In the genomic region with DNA sequence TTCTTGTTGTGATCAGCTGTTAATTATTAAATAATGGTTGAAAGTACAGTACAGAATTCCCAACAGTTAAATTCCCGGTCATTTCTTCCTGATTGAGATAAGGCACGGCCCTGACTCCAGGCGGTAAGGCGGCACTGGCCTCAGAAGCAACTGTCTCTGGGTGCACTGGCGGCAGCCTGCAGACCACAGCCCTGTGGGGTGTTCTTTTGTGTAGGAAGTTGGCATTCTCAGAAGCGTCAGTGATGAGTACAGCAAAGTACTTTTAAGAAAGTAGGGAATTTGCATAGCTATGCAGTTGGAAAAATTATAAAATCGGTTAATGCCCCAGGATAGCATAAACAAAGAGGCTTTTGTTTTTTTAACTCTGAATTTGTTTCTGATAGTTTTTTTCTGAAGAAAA, we compare ENCODE assay signal across 17 cellular contexts. TPM values are rescaled to one million over a fixed set of nuclear protein-coding genes. Genes with fewer than 3 reads are reported as not detected.
DNase-seq lines count a peak whose midpoint lies in the region; ATAC-seq and TF ChIP-seq lines count a peak whose summit lies in the region.
"Had no signal": no experiment of that assay in that cellular context is flagged by ENCODE, and none has a peak within 500 bp of the region (broad histone marks: within the 10 kb centered on the region; RNA-seq: fewer than 3 reads in every experiment).

No MANE protein-coding gene starts in this region.

- in situ Hi-C loops in astrocyte of the cerebellum (cut with HindIII; ENCODE audit: low sequenced_read_pairs), result no loop called here

- no peak for TF ChIP-seq POLR2A in stomach (IDR thresholded peaks at IDR 0.05)

- DNase-seq in M059J (ENCODE audit: low read depth) (peak; percentile 22), astrocyte of the cerebellum (ENCODE audit: low read depth) (peak; percentile 15), left kidney (ENCODE audit: low read depth, low spot score) (peak; percentile 64), stomach (peak; percentile 62), posterior vena cava (ENCODE audit: low spot score) (no peak), T-helper 9 cell (no peak), foreskin keratinocyte (no peak)
- DNase-seq: activated CD4-positive, alpha-beta T cell treated with anti-CD3 and anti-CD28 coated beads for 36 hours; lower lobe of right lung; NCI-H187 treated with DMSO at 0.1 percent for 48 hours; NCI-H345; NK-92 treated with Interleukin-12 subunit alpha and Interleukin-12 subunit beta, amount 100 ng/mL, for 24 hours; RPMI8226; upper lobe of right lung had no signal

- 18 to 55% (median 38%) methylated on average over 7 of the region's 7 CpGs for WGBS in stomach, 5 donors

- no peaks in the 10 kb centered on the region for H3K27me3 ChIP-seq in stomach
- no peaks in the 10 kb centered on the region for H3K27me3 ChIP-seq in foreskin keratinocyte
- H3K27me3 ChIP-seq: cardiac muscle cell, esophagus muscularis mucosa, upper lobe of right lung had no signal

- peaks cover 0 to 24% (median 2%) of the 10 kb centered on the region in 4 donors for H3K4me1 ChIP-seq in stomach
- peaks cover 10% of the 10 kb centered on the region for H3K4me1 ChIP-seq in foreskin keratinocyte
- H3K4me1 ChIP-seq: esophagus muscularis mucosa, lower lobe of right lung, parathyroid adenoma, upper lobe of right lung had no signal

- peaks cover 0 to 3% (median 0%) of the 10 kb centered on the region in 4 donors for H3K9me3 ChIP-seq in stomach
- H3K9me3 ChIP-seq: lower lobe of right lung, upper lobe of right lung had no signal

- intact Hi-C loops in stomach (cut with DNase I; ENCODE audit: low total_unique reads) (no loop called here), posterior vena cava (cut with DNase I) (no loop called here)

- no peak for ATAC-seq in foreskin keratinocyte
- ATAC-seq: activated CD4-positive, alpha-beta T cell treated with anti-CD3 and anti-CD28 coated beads for 36 hours; lower lobe of right lung; upper lobe of right lung had no signal

- no peaks in the 10 kb centered on the region for H3K36me3 ChIP-seq in stomach
- H3K36me3 ChIP-seq: cardiac muscle cell, esophagus muscularis mucosa, lower lobe of right lung, upper lobe of right lung had no signal

- TF ChIP-seq CTCF in astrocyte of the cerebellum (IDR thresholded peaks at IDR 0.05; ENCODE audit: low read depth, low read length, missing control alignments) (no peak), stomach (IDR thresholded peaks at IDR 0.05) (no peak), foreskin keratinocyte (conservative IDR thresholded peaks at IDR 0.05) (no peak)

- TF ChIP-seq EP300 in stomach (IDR thresholded peaks at IDR 0.05), result no peak

- H3K4me3 ChIP-seq in astrocyte of the cerebellum (ENCODE audit: low read depth, low read length), result no peak overlapping the region
- peak overlapping the region in 1 of 4 donors; percentile 29 for H3K4me3 ChIP-seq in stomach
- H3K4me3 ChIP-seq: cardiac muscle cell, esophagus muscularis mucosa, lower lobe of right lung, upper lobe of right lung had no signal

- H3K27ac ChIP-seq in stomach (peak overlapping the region in 3 of 5 donors; percentile 9 to 71 (median 44)), foreskin keratinocyte (no peak overlapping the region)
- H3K27ac ChIP-seq: cardiac muscle cell, esophagus muscularis mucosa, lower lobe of right lung, parathyroid adenoma, upper lobe of right lung had no signal

RNA-seq across cellular contexts. Expression of gene SAMD5, which starts 50.5 kb away (rescaled TPM):
- total RNA-seq in M059J (2014; rRNA removed; shearing (Covaris generic)), result 0.07 and 0.62 TPM in 2 replicates
- total RNA-seq in stomach, result 10 to 100 TPM in 3 of 5 donors, 1 to 10 TPM in 1, under 1 TPM in 1; under 0.01 to 19.1 (median 11.6) TPM
- 1 to 10 TPM; 3.7 to 4.0 (median 3.9) TPM for polyA plus RNA-seq in stomach
- total RNA-seq in posterior vena cava, result 1 to 10 TPM; 1.2 to 1.9 TPM
- 1.4 and 2.6 TPM in 2 replicates for total RNA-seq in foreskin keratinocyte
- 0.46 and 0.76 TPM in 2 replicates for polyA plus RNA-seq in foreskin keratinocyte

Comparison
In these comparisons a context has a peak if more than half of its experiments do, and no peak if none do; other contexts are left out.
1. DNase-seq: peak in M059J (single experiment), astrocyte of the cerebellum (single experiment), left kidney (single experiment) and stomach (single experiment); none in posterior vena cava (single experiment), T-helper 9 cell (single experiment) and foreskin keratinocyte (0 of 2).